In genomic region chr11:111320728-111321568, GRCh38 we compare ENCODE assay signal across 1 cellular context.
TF ChIP-seq lines count a peak whose summit lies in the region.

No MANE protein-coding gene starts in this region.

TF ChIP-seq in HepG2, 621 proteins besides CTCF, POLR2A, EP300 and RAD21 (continued from another document):
- TF ChIP-seq IKZF4 (CRISPR knock-in tag; IDR thresholded peaks at IDR 0.05; ENCODE audit: borderline replicate concordance, low read depth, not compliant biosample characterization), result no peak
- no peak for TF ChIP-seq ZNF782 (CRISPR knock-in tag; IDR thresholded peaks at IDR 0.05; ENCODE audit: borderline replicate concordance)
- no peak for TF ChIP-seq ZBTB38 (CRISPR knock-in tag; IDR thresholded peaks at IDR 0.05)
- TF ChIP-seq MEF2D (CRISPR knock-in tag; IDR thresholded peaks at IDR 0.05), result no peak
- 0 out of 2 replicates have a peak, but pooled peaks have one; percentile 20 for TF ChIP-seq ATF2 (CRISPR knock-in tag; IDR thresholded peaks at IDR 0.05)
- TF ChIP-seq NFYB (CRISPR knock-in tag; IDR thresholded peaks at IDR 0.05), result no peak
- no peak for TF ChIP-seq MLXIP (CRISPR knock-in tag; IDR thresholded peaks at IDR 0.05; ENCODE audit: borderline replicate concordance)
- peak; percentile 17; the same call in 1 of the 2 replicates for TF ChIP-seq ZNF331 (CRISPR knock-in tag; IDR thresholded peaks at IDR 0.05)
- TF ChIP-seq ZNF354B (CRISPR knock-in tag; IDR thresholded peaks at IDR 0.05), result no peak
- no peak for TF ChIP-seq NR2F6 (IDR thresholded peaks at IDR 0.05)
- peak; percentile 35; the same call in 1 of the 2 replicates for TF ChIP-seq NR2F6 (CRISPR knock-in tag; IDR thresholded peaks at IDR 0.05)
- 0 out of 2 replicates have a peak, but pooled peaks have one; percentile 37 for TF ChIP-seq ZNF142 (CRISPR knock-in tag; IDR thresholded peaks at IDR 0.05)
- no peak for TF ChIP-seq ZNF335 (CRISPR knock-in tag; IDR thresholded peaks at IDR 0.05)
- TF ChIP-seq ZFY (CRISPR knock-in tag; IDR thresholded peaks at IDR 0.05), result 0 out of 2 replicates have a peak, but pooled peaks have one; percentile 17
- no peak for TF ChIP-seq CBX2 (IDR thresholded peaks at IDR 0.05; ENCODE audit: low read depth, low read length)
- TF ChIP-seq CBX2 (CRISPR knock-in tag; IDR thresholded peaks at IDR 0.05; ENCODE audit: low read depth), result no peak
- no peak for TF ChIP-seq HMGXB3 (CRISPR knock-in tag; IDR thresholded peaks at IDR 0.05; ENCODE audit: borderline replicate concordance)
- TF ChIP-seq MED1 (CRISPR knock-in tag; IDR thresholded peaks at IDR 0.05), result no peak
- 0 out of 2 replicates have a peak, but pooled peaks have one; percentile 8 for TF ChIP-seq MIER3 (CRISPR knock-in tag; IDR thresholded peaks at IDR 0.05; ENCODE audit: borderline replicate concordance)
- no peak for TF ChIP-seq ZBTB7A (CRISPR knock-in tag; IDR thresholded peaks at IDR 0.05)
- no peak for TF ChIP-seq ATF7 (IDR thresholded peaks at IDR 0.05)
- no peak for TF ChIP-seq ATF7 (CRISPR knock-in tag; IDR thresholded peaks at IDR 0.05)
- TF ChIP-seq NR2F2 (IDR thresholded peaks at IDR 0.05; ENCODE audit: borderline replicate concordance, low read depth), result peak; percentile 13; the same call in 1 of the 2 replicates
- TF ChIP-seq ERF (CRISPR knock-in tag; IDR thresholded peaks at IDR 0.05), result 0 out of 2 replicates have a peak, but pooled peaks have one; percentile 16
- TF ChIP-seq RFXAP (CRISPR knock-in tag; IDR thresholded peaks at IDR 0.05; ENCODE audit: borderline replicate concordance), result no peak
- TF ChIP-seq HDAC1 (CRISPR knock-in tag; IDR thresholded peaks at IDR 0.05), result 0 out of 2 replicates have a peak, but pooled peaks have one; percentile 5
- no peak for TF ChIP-seq RFX1 (IDR thresholded peaks at IDR 0.05)
TF ChIP-seq in HepG2: peak in this region for 63.
